In genomic region chr10:77975086-77975666, GRCh38 we compare ENCODE assay signal across 20 cellular contexts. TPM values are rescaled to one million over a fixed set of nuclear protein-coding genes. Genes with fewer than 3 reads are reported as not detected.
DNase-seq lines count a peak whose midpoint lies in the region; FAIRE-seq and TF ChIP-seq lines count a peak whose summit lies in the region.
"Had no signal": no experiment of that assay in that cellular context is flagged by ENCODE, and none has a peak within 500 bp of the region (broad histone marks: within the 10 kb centered on the region; RNA-seq: fewer than 3 reads in every experiment).

No MANE protein-coding gene starts in this region.

- intact Hi-C loops in colonic mucosa (cut with DNase I) = no loop called here

- TF ChIP-seq CTCF in colonic mucosa (IDR thresholded peaks at IDR 0.05) = no peak

- TF ChIP-seq POLR2A in erythroblast (IDR thresholded peaks at IDR 0.05; ENCODE audit: low read length) = no peak

- H3K4me2 ChIP-seq in mesendoderm (ENCODE audit: low read length) = no peak overlapping the region

- H4K8ac ChIP-seq in mesendoderm (ENCODE audit: low read depth, low read length) = no peak overlapping the region

- H3K36me3 ChIP-seq in colonic mucosa = peaks cover 13% of the 10 kb centered on the region
- peaks cover 15% of the 10 kb centered on the region for H3K36me3 ChIP-seq in mesendoderm (ENCODE audit: control insufficient read depth, insufficient read depth, low read length)
- H3K36me3 ChIP-seq in small intestine (ENCODE audit: control insufficient read depth in 2 of 2, insufficient read depth in 2 of 2, low read length in 2 of 2) = peaks cover 10 to 11% of the 10 kb centered on the region in 2 donors

- no peak overlapping the region for H4K5ac ChIP-seq in mesendoderm (ENCODE audit: low read length)

- H3K4me1 ChIP-seq in colonic mucosa (no peaks in the 10 kb centered on the region), mesendoderm (ENCODE audit: control insufficient read depth, low read depth, low read length) (peaks cover 5% of the 10 kb centered on the region), small intestine (ENCODE audit: control insufficient read depth in 2 of 2, insufficient read depth in 1 of 2, low read depth in 1 of 2, low read length in 1 of 2) (no peaks in the 10 kb centered on the region)

- H3K4me3 ChIP-seq in colonic mucosa (no peak overlapping the region), mesendoderm (ENCODE audit: low read length) (no peak overlapping the region), small intestine (ENCODE audit: low read depth in 1 of 2, low read length in 2 of 2) (no peak overlapping the region)
- H3K4me3 ChIP-seq: testis had no signal

- H3K23ac ChIP-seq in mesendoderm (ENCODE audit: low read length) = no peak overlapping the region

- no peak overlapping the region for H2AK5ac ChIP-seq in mesendoderm (ENCODE audit: low read length)

- H2BK120ac ChIP-seq in mesendoderm (ENCODE audit: low read depth, low read length) = no peak overlapping the region

- no peak overlapping the region for H2BK15ac ChIP-seq in mesendoderm (replicated peaks; ENCODE audit: low read depth)

- no CpG with 5 or more reads among the region's 9 CpGs for WGBS in mesendoderm (ENCODE audit: extremely low coverage, insufficient coverage, low lambda C conversion rate)
- 67 to 83% (median 72%) methylated on average over 9 of the region's 9 CpGs for WGBS in small intestine, 3 donors

- H3K9ac ChIP-seq in colonic mucosa (ENCODE audit: low read depth in 2 of 2, low read length in 2 of 2) = no peak overlapping the region
- H3K9ac ChIP-seq in mesendoderm (ENCODE audit: low read length) = no peak overlapping the region

- H3K18ac ChIP-seq in mesendoderm (ENCODE audit: low read length) = no peak overlapping the region

- peak overlapping the region; percentile 36 for H3K56ac ChIP-seq in mesendoderm (ENCODE audit: low read length)

- H3K27me3 ChIP-seq in colonic mucosa (no peaks in the 10 kb centered on the region), mesendoderm (ENCODE audit: insufficient read depth, low read length, poor library complexity) (no peaks in the 10 kb centered on the region), small intestine (ENCODE audit: control insufficient read depth in 2 of 2, insufficient read depth in 2 of 2, low read length in 2 of 2) (no peaks in the 10 kb centered on the region)
- H3K27me3 ChIP-seq: testis had no signal

- no peak for FAIRE-seq in small intestine (lab: Jason Lieb, UNC)
- FAIRE-seq: kidney had no signal

- no peaks in the 10 kb centered on the region for H3K79me2 ChIP-seq in mesendoderm (ENCODE audit: control insufficient read depth, insufficient read depth, low read length)

- H3K27ac ChIP-seq in colonic mucosa (no peak overlapping the region), mesendoderm (ENCODE audit: low read depth, low read length) (no peak overlapping the region), small intestine (ENCODE audit: low read depth in 1 of 2, low read length in 1 of 2) (peak overlapping the region in 1 of 2 donors; percentile 30)
- H3K27ac ChIP-seq: testis had no signal

- H3K79me1 ChIP-seq in mesendoderm (ENCODE audit: low read length) = no peaks in the 10 kb centered on the region

- H3K9me3 ChIP-seq in colonic mucosa (no peaks in the 10 kb centered on the region), small intestine (ENCODE audit: control insufficient read depth, low read depth) (no peaks in the 10 kb centered on the region)
- H3K9me3 ChIP-seq: testis had no signal

- DNase-seq in LoVo (ENCODE audit: low spot score) = peak; percentile 18
- peak; percentile 48 for DNase-seq in colonic mucosa
- no peak for DNase-seq in mesendoderm
- DNase-seq in small intestine = peak; percentile 86
- no peak for DNase-seq in NCI-H446 treated with DMSO at 0.1 percent for 48 hours (lab: John Stamatoyannopoulos, UW)
- DNase-seq in NCI-H345 treated with DMSO at 0.1 percent for 48 hours (lab: John Stamatoyannopoulos, UW; ENCODE audit: unreplicated experiment) = no peak
- DNase-seq in erythroblast (lab: John Stamatoyannopoulos, UW) = no peak
- no peak for DNase-seq in D341Med (ENCODE audit: low spot score)
- DNase-seq: activated CD4-positive, alpha-beta T cell treated with anti-CD3 and anti-CD28 coated beads, Interleukin-2, amount 50 U/mL, for 1 hour; activated T-cell treated with anti-CD3 and anti-CD28 coated beads for 4 hours; anterior cingulate cortex; CD4-positive, alpha-beta memory T cell; DND-41; hypothalamus; kidney; NCI-H2107; NCI-H524 treated with DMSO at 0.1 percent for 48 hours; Right ventricle myocardium superior; stimulated activated CD4-positive, alpha-beta T cell treated with anti-CD3 and anti-CD28 coated beads, Interleukin-15, amount 100 ng/mL, for 24 hours had no signal

- no peak overlapping the region for H3K4ac ChIP-seq in mesendoderm (ENCODE audit: low read depth, low read length)

- no peak overlapping the region for H2BK5ac ChIP-seq in mesendoderm (ENCODE audit: low read length)

RNA-seq across cellular contexts. Expression of gene DLG5, which starts 48.6 kb away (rescaled TPM):
- 10 to 100 TPM; 26.1 to 47.5 TPM for total RNA-seq in colonic mucosa
- 58.5 TPM for polyA plus RNA-seq in mesendoderm (2013, experiment 1 of 2)
- polyA plus RNA-seq in mesendoderm (2013, experiment 2 of 2) = 57.0 TPM
- polyA plus RNA-seq in small intestine = 10 to 100 TPM in 1 of 3 donors, 1 to 10 TPM in 2; 7.8 to 13.9 (median 8.9) TPM

RNA-seq across cellular contexts. Expression of gene POLR3A, which starts 54.1 kb away (rescaled TPM):
- 10 to 100 TPM; 11.3 to 14.6 TPM for total RNA-seq in colonic mucosa
- polyA plus RNA-seq in mesendoderm (2013, experiment 1 of 2) = 14.8 TPM
- 14.8 TPM for polyA plus RNA-seq in mesendoderm (2013, experiment 2 of 2)
- 1 to 10 TPM; 4.3 to 6.5 (median 6.3) TPM for polyA plus RNA-seq in small intestine

RNA-seq across cellular contexts. Expression of gene RPS24, which starts 58.5 kb away (rescaled TPM):
- total RNA-seq in colonic mucosa = 1,000 to 10,000 TPM; 1,326 to 1,370 TPM
- polyA plus RNA-seq in mesendoderm (2013, experiment 1 of 2) = 5,468 TPM
- polyA plus RNA-seq in mesendoderm (2013, experiment 2 of 2) = 5,481 TPM
- 1,000 to 10,000 TPM; 3,318 to 7,694 (median 4,799) TPM for polyA plus RNA-seq in small intestine

Comparison
In these comparisons a context has a peak if more than half of its experiments do, and no peak if none do; other contexts are left out.
1. DNase-seq: peak in LoVo (single experiment), colonic mucosa (single experiment) and small intestine (single experiment); none in mesendoderm (single experiment), NCI-H446 treated with DMSO at 0.1 percent for 48 hours (single experiment), NCI-H345 treated with DMSO at 0.1 percent for 48 hours (single experiment), erythroblast (0 of 2) and D341Med (single experiment).